Comparison of ENCODE assay signal across 20 cellular contexts in genomic region chr2:176297067-176297466, GRCh38. TPM values are rescaled to one million over a fixed set of nuclear protein-coding genes. Genes with fewer than 3 reads are reported as not detected.
DNase-seq lines count a peak whose midpoint lies in the region; ATAC-seq, FAIRE-seq and TF ChIP-seq lines count a peak whose summit lies in the region.
"Had no signal": no experiment of that assay in that cellular context is flagged by ENCODE, and none has a peak within 500 bp of the region (broad histone marks: within the 10 kb centered on the region; RNA-seq: fewer than 3 reads in every experiment).

No MANE protein-coding gene starts in this region.

- H3K36me3 ChIP-seq in IMR-90 (ENCODE audit: control insufficient read depth, insufficient read depth, low read length) (peaks cover 3% of the 10 kb centered on the region; the same call in 1 of the 2 replicates), tibial nerve (peaks cover 0 to 5% (median 0%) of the 10 kb centered on the region in 3 donors)
- H3K36me3 ChIP-seq in CD4-positive, alpha-beta memory T cell (ENCODE audit: insufficient read depth, low read length): no peaks in the 10 kb centered on the region

- no peak overlapping the region for H3K18ac ChIP-seq in IMR-90 (ENCODE audit: low read depth, low read length)

- H4K8ac ChIP-seq in IMR-90 (ENCODE audit: low read depth in 2 of 2, low read length in 2 of 2): no peak overlapping the region

- H4K91ac ChIP-seq in IMR-90 (ENCODE audit: insufficient read depth, low read depth, low read length): no peak overlapping the region

- no TSS peak for BruUV-seq in IMR-90 (replicated peaks; lab: Mats Ljungman, UMichigan)

- no peak overlapping the region for H2BK120ac ChIP-seq in IMR-90 (ENCODE audit: low read depth, low read length)

- peaks cover 0 to 6% of the 10 kb centered on the region in 2 experiments; a peak in 2 of 4 replicates for H3K79me1 ChIP-seq in IMR-90 (ENCODE audit: low read depth in 1 of 2, low read length in 2 of 2)

- H3K9me1 ChIP-seq in IMR-90 (ENCODE audit: insufficient read depth, low read length): peaks cover 4% of the 10 kb centered on the region; the same call in 1 of the 2 replicates

- POLR2A ChIA-PET in A549 (lab: Yijun Ruan, JAX) (no interaction called here), IMR-90 (lab: Charles Lee; ENCODE audit: unreplicated experiment) (no interaction called here)
- POLR2A ChIA-PET in CD4-positive, alpha-beta memory T cell (lab: Charles Lee; ENCODE audit: partially characterized antibody): no interaction called here

- no peak overlapping the region for H3K27ac Mint-ChIP-seq in CD4-positive, alpha-beta memory T cell
- H3K27ac Mint-ChIP-seq: activated naive CD8-positive, alpha-beta T cell; CD14-positive monocyte; effector memory CD8-positive, alpha-beta T cell; T-helper 17 cell had no signal

- no peak overlapping the region for H3K9ac ChIP-seq in IMR-90 (ENCODE audit: low read depth, low read length)

- H3K4me3 ChIP-seq in A549 (no peak overlapping the region), IMR-90 (ENCODE audit: insufficient read depth, low read depth, low read length) (no peak overlapping the region), fibroblast of villous mesenchyme (ENCODE audit: low read depth, low read length) (no peak overlapping the region), tibial nerve (no peak overlapping the region)
- no peak overlapping the region for H3K4me3 ChIP-seq in CD4-positive, alpha-beta memory T cell (ENCODE audit: low read length in 2 of 2)
- H3K4me3 ChIP-seq: suprapubic skin had no signal

- H3K4me1 Mint-ChIP-seq in CD4-positive, alpha-beta memory T cell: peaks cover 0 to 4% (median 0%) of the 10 kb centered on the region in 4 donors
- H3K4me1 Mint-ChIP-seq: CD14-positive monocyte had no signal

- H3K4ac ChIP-seq in IMR-90 (ENCODE audit: low read depth, low read length): no peak overlapping the region

- no peak overlapping the region for H3K23ac ChIP-seq in IMR-90 (ENCODE audit: low read depth, low read length)

- no peak overlapping the region for H2AK9ac ChIP-seq in IMR-90 (replicated peaks; ENCODE audit: low read depth, low read length, poor library complexity)

- H3K4me3 Mint-ChIP-seq in CD4-positive, alpha-beta memory T cell: no peak overlapping the region
- H3K4me3 Mint-ChIP-seq: activated naive CD8-positive, alpha-beta T cell; CD14-positive monocyte; effector memory CD8-positive, alpha-beta T cell; T-helper 17 cell had no signal

- H2BK20ac ChIP-seq in IMR-90 (ENCODE audit: low read depth, low read length): no peak overlapping the region

- no peak for ATAC-seq in A549
- no peak for ATAC-seq in IMR-90 (ENCODE audit: low read depth)
- ATAC-seq in HG02623 (IDR thresholded peaks at IDR 0.05; ENCODE audit: unreplicated experiment): no peak
- ATAC-seq: effector memory CD8-positive, alpha-beta T cell; T-helper 17 cell had no signal

- in situ Hi-C loops in IMR-90 (cut with MboI; ENCODE audit: low sequenced_read_pairs): no loop called here

- no peaks in the 10 kb centered on the region for H3K27me3 Mint-ChIP-seq in CD4-positive, alpha-beta memory T cell
- H3K27me3 Mint-ChIP-seq: activated naive CD8-positive, alpha-beta T cell; effector memory CD8-positive, alpha-beta T cell; T-helper 17 cell had no signal

- no peaks in the 10 kb centered on the region for H3K9me3 Mint-ChIP-seq in CD4-positive, alpha-beta memory T cell
- H3K9me3 Mint-ChIP-seq: CD14-positive monocyte; effector memory CD8-positive, alpha-beta T cell had no signal

- no peak overlapping the region for H3K4me2 ChIP-seq in A549
- no peak overlapping the region for H3K4me2 ChIP-seq in IMR-90 (ENCODE audit: low read depth, low read length)

- CTCF ChIA-PET in A549 (lab: Yijun Ruan, JAX): interaction anchor here (1.3 kb wide), 1 partner anchor 18 kb away, joined by 3 read pairs; no protein-coding TSS in a partner anchor
- CTCF ChIA-PET in IMR-90 (lab: Yijun Ruan, JAX): no interaction called here
- CTCF ChIA-PET in CD4-positive, alpha-beta memory T cell (lab: Charles Lee; ENCODE audit: partially characterized antibody): no interaction called here

- no peak overlapping the region for H2BK5ac ChIP-seq in IMR-90 (ENCODE audit: low read depth, low read length, poor library complexity, severe bottlenecking)

- H3K27me3 ChIP-seq in IMR-90 (ENCODE audit: control insufficient read depth, insufficient read depth, low read length): no peaks in the 10 kb centered on the region
- no peaks in the 10 kb centered on the region for H3K27me3 ChIP-seq in CD4-positive, alpha-beta memory T cell (ENCODE audit: insufficient read depth, low read length)
- H3K27me3 ChIP-seq in tibial nerve: no peaks in the 10 kb centered on the region
- H3K27me3 ChIP-seq: suprapubic skin had no signal

- H3K27ac ChIP-seq in A549 (no peak overlapping the region), IMR-90 (ENCODE audit: insufficient read depth, low read length) (no peak overlapping the region), tibial nerve (no peak overlapping the region)
- no peak overlapping the region for H3K27ac ChIP-seq in CD4-positive, alpha-beta memory T cell (ENCODE audit: low read depth, low read length)
- H3K27ac ChIP-seq: suprapubic skin, WERI-Rb-1 had no signal

- intact Hi-C loops in IMR-90 (cut with micrococcal nuclease): no loop called here
- intact Hi-C loops in CD4-positive, alpha-beta memory T cell (cut with micrococcal nuclease): no loop called here

- dilution Hi-C loops in IMR-90 (cut with HindIII; ENCODE audit: low sequenced_read_pairs, unreplicated experiment): no loop called here

- no peak for TF ChIP-seq EP300 in A549 (IDR thresholded peaks at IDR 0.05)
- no peak for TF ChIP-seq EP300 in tibial nerve (IDR thresholded peaks at IDR 0.05)

- no peak overlapping the region for H2AFZ ChIP-seq in IMR-90 (replicated peaks; ENCODE audit: low read length, poor library complexity)

- no peak overlapping the region for H3K56ac ChIP-seq in IMR-90 (ENCODE audit: extremely low read depth, insufficient read depth, low read length)

- H4K20me1 ChIP-seq in IMR-90 (ENCODE audit: insufficient read depth, low read length): no peaks in the 10 kb centered on the region

- H3K36me3 Mint-ChIP-seq in CD4-positive, alpha-beta memory T cell: peaks cover 0 to 4% of the 10 kb centered on the region in 2 donors

- no peak overlapping the region for H4K5ac ChIP-seq in IMR-90 (ENCODE audit: low read depth, low read length)

- TF ChIP-seq RAD21 in A549 (conservative IDR thresholded peaks at IDR 0.05 in 1 of 2, IDR thresholded peaks at IDR 0.05 in 1 of 2): no peak
- TF ChIP-seq RAD21 in IMR-90 (IDR thresholded peaks at IDR 0.05; ENCODE audit: low read length): no peak

- DNase-seq in A549 (ENCODE audit: low read depth in 1 of 2, low spot score in 1 of 2) (no peak), IMR-90 (no peak), NCI-H82 treated with DMSO at 0.1 percent for 48 hours (lab: John Stamatoyannopoulos, UW; ENCODE audit: unreplicated experiment) (peak; percentile 59), fibroblast of villous mesenchyme (ENCODE audit: low read depth) (peak; percentile 5), tibial nerve (ENCODE audit: low spot score in 2 of 2) (no peak)
- DNase-seq in CD4-positive, alpha-beta memory T cell: no peak
- no peak for DNase-seq in activated CD4-positive, alpha-beta T cell treated with anti-CD3 and anti-CD28 coated beads for 48 hours
- DNase-seq: ACHN; effector memory CD8-positive, alpha-beta T cell; KG1; NCI-H1436; NCI-H226; Right ventricle myocardium superior; stimulated activated CD4-positive, alpha-beta T cell treated with anti-CD3 and anti-CD28 coated beads, Interleukin-15, amount 100 ng/mL, for 24 hours; T-helper 17 cell; WERI-Rb-1 had no signal

- no peak overlapping the region for H3K14ac ChIP-seq in IMR-90 (replicated peaks; ENCODE audit: low read depth, low read length)

- H3K9me3 ChIP-seq in A549 (no peaks in the 10 kb centered on the region), IMR-90 (ENCODE audit: control insufficient read depth, insufficient read depth, low read length) (no peaks in the 10 kb centered on the region), tibial nerve (no peaks in the 10 kb centered on the region)
- no peaks in the 10 kb centered on the region for H3K9me3 ChIP-seq in CD4-positive, alpha-beta memory T cell (ENCODE audit: control insufficient read depth in 1 of 2, low read length in 2 of 2)
- H3K9me3 ChIP-seq: suprapubic skin had no signal

- TF ChIP-seq CTCF in A549 (IDR thresholded peaks at IDR 0.05) (no peak), IMR-90 (conservative IDR thresholded peaks at IDR 0.05; ENCODE audit: low read depth, low read length) (no peak), fibroblast of villous mesenchyme (IDR thresholded peaks at IDR 0.05; ENCODE audit: insufficient read depth, low read depth, low read length) (no peak), tibial nerve (IDR thresholded peaks at IDR 0.05) (no peak)

- no peak overlapping the region for H2BK15ac ChIP-seq in IMR-90 (ENCODE audit: low read depth, low read length)

- WGBS in A549 (ENCODE audit: missing lambda C conversion rate): 81% methylated on average over 3 of the region's 3 CpGs
- no CpG with 5 or more reads among the region's 3 CpGs for WGBS in IMR-90 (ENCODE audit: extremely low coverage in 2 of 2, insufficient read length in 1 of 2), 2 experiments
- 72 to 80% methylated on average over 3 of the region's 3 CpGs for WGBS in tibial nerve, 2 donors

- no peak overlapping the region for H2AK5ac ChIP-seq in IMR-90 (ENCODE audit: low read depth, low read length)

- TF ChIP-seq POLR2A in A549 (IDR thresholded peaks at IDR 0.05; ENCODE audit: low read length): no peak
- TF ChIP-seq POLR2A in IMR-90 (IDR thresholded peaks at IDR 0.05; ENCODE audit: low read depth, low read length): no peak
- no peak for TF ChIP-seq POLR2A in tibial nerve (IDR thresholded peaks at IDR 0.05)

- H3K4me1 ChIP-seq in A549 (peaks cover 4% of the 10 kb centered on the region), IMR-90 (ENCODE audit: control insufficient read depth, insufficient read depth, low read length) (no peaks in the 10 kb centered on the region), tibial nerve (no peaks in the 10 kb centered on the region)
- H3K4me1 ChIP-seq in CD4-positive, alpha-beta memory T cell (ENCODE audit: insufficient read depth, low read length): peaks cover 3% of the 10 kb centered on the region
- H3K4me1 ChIP-seq: suprapubic skin had no signal

- FAIRE-seq in A549 (lab: Jason Lieb, UNC): no peak

RNA-seq across cellular contexts. Expression of gene MTX2, which starts 27.8 kb away (rescaled TPM):
- polyA plus RNA-seq in A549 (2011; rRNA removed): 77.2 and 81.8 TPM in 2 replicates
- 37.3 TPM in 2 replicates for polyA plus RNA-seq in A549 (2012; cell fraction: cytosol; rRNA removed)
- 15.4 and 22.5 TPM in 2 replicates for polyA plus RNA-seq in A549 (2012; cell fraction: nucleus; rRNA removed)
- polyA plus RNA-seq in A549 (2017; fragmentation: RNase III; extraction: RNeasy Plus Mini Kit Qiagen cat#74134 plus additional on column Dnase treatment): 56.9 to 60.1 TPM (median 58.5 TPM) in 3 replicates
- 4.7 and 6.4 TPM in 2 replicates for polyA minus RNA-seq in A549 (2011; rRNA and poly(A)+ RNA removed)
- 24.9 and 27.2 TPM in 2 replicates for total RNA-seq in IMR-90 (2012; rRNA removed)
- polyA plus RNA-seq in IMR-90 (2012; rRNA removed): 31.7 and 37.8 TPM in 2 replicates
- 10.9 and 15.3 TPM in 2 replicates for polyA plus RNA-seq in IMR-90 (2012; cell fraction: cytosol; rRNA removed)
- 5.4 and 49.3 TPM in 2 replicates for polyA plus RNA-seq in IMR-90 (2012; cell fraction: nucleus; rRNA removed; ENCODE audit: low replicate concordance)
- total RNA-seq in fibroblast of villous mesenchyme: 12.2 and 16.8 TPM in 2 replicates
- 1 to 10 TPM; 7.6 to 8.1 TPM for total RNA-seq in CD4-positive, alpha-beta memory T cell
- 10 to 100 TPM; 15.9 to 24.6 TPM for polyA plus RNA-seq in CD4-positive, alpha-beta memory T cell
- 10 to 100 TPM; 18.8 to 22.4 (median 21.9) TPM for total RNA-seq in tibial nerve

Comparison
In these comparisons a context has a peak if more than half of its experiments do, and no peak if none do; other contexts are left out.
1. DNase-seq: peak in NCI-H82 treated with DMSO at 0.1 percent for 48 hours (single experiment) and fibroblast of villous mesenchyme (single experiment); none in A549 (0 of 2), IMR-90 (single experiment), CD4-positive, alpha-beta memory T cell (0 of 5), tibial nerve (0 of 2) and activated CD4-positive, alpha-beta T cell treated with anti-CD3 and anti-CD28 coated beads for 48 hours (single experiment).